Comparison of ENCODE assay signal across 8 cellular contexts in genomic region chr6:73180718-73181619, GRCh38. TPM values are rescaled to one million over a fixed set of nuclear protein-coding genes. Genes with fewer than 3 reads are reported as not detected.
DNase-seq lines count a peak whose midpoint lies in the region; ATAC-seq and TF ChIP-seq lines count a peak whose summit lies in the region.

No MANE protein-coding gene starts in this region.

- ATAC-seq in GM19328 (IDR thresholded peaks at IDR 0.05; ENCODE audit: unreplicated experiment) (peak; percentile 64), HG03196 (IDR thresholded peaks at IDR 0.05; ENCODE audit: unreplicated experiment) (peak; percentile 86), WTC11 (peak; percentile 84)

- POLR2A ChIA-PET in WTC11 (lab: Charles Lee): no interaction called here

- no peak overlapping the region for H3K27ac Mint-ChIP-seq in WTC11
- H3K27ac Mint-ChIP-seq in progenitor cell of endocrine pancreas: no peak overlapping the region

- H3K36me3 Mint-ChIP-seq in WTC11 (no peaks in the 10 kb centered on the region), progenitor cell of endocrine pancreas (ENCODE audit: insufficient read depth) (no peaks in the 10 kb centered on the region)

- H3K9me3 Mint-ChIP-seq in WTC11 (no peaks in the 10 kb centered on the region), progenitor cell of endocrine pancreas (ENCODE audit: low read depth) (no peaks in the 10 kb centered on the region)

- H3K4me3 Mint-ChIP-seq in WTC11: no peak overlapping the region
- no peak overlapping the region for H3K4me3 Mint-ChIP-seq in progenitor cell of endocrine pancreas (ENCODE audit: low read depth)

- H3K4me1 Mint-ChIP-seq in WTC11 (peaks cover 18% of the 10 kb centered on the region), progenitor cell of endocrine pancreas (ENCODE audit: low read depth) (no peaks in the 10 kb centered on the region)

- CTCF ChIA-PET in WTC11 (lab: Charles Lee): interaction anchor here (0.6 to 1.0 kb wide), 2 partner anchors 11 to 27 kb away, joined by 3 read pairs; no protein-coding TSS in a partner anchor

- H3K27me3 Mint-ChIP-seq in WTC11 (ENCODE audit: low read depth) (no peaks in the 10 kb centered on the region), progenitor cell of endocrine pancreas (peaks cover 13% of the 10 kb centered on the region)

- DNase-seq in DMS53 treated with DMSO at 0.1 percent for 48 hours (lab: John Stamatoyannopoulos, UW; ENCODE audit: unreplicated experiment): peak; percentile 93
- peak; percentile 60 for DNase-seq in NCI-H2227 (lab: John Stamatoyannopoulos, UW; ENCODE audit: unreplicated experiment)
- DNase-seq in WTC11 (ENCODE audit: low spot score): no peak
- peak; percentile 55 for DNase-seq in globus pallidus (ENCODE audit: low spot score)
- DNase-seq in progenitor cell of endocrine pancreas (ENCODE audit: low spot score, unreplicated experiment): no peak
- no peak for DNase-seq in activated CD4-positive, alpha-beta T cell treated with anti-CD3 and anti-CD28 coated beads for 48 hours

- TF ChIP-seq CTCF in WTC11 (IDR thresholded peaks at IDR 0.05) (peak; percentile 80), progenitor cell of endocrine pancreas (IDR thresholded peaks at IDR 0.05; ENCODE audit: unreplicated experiment) (peak; percentile 84)

TF ChIP-seq in WTC11, 78 proteins besides CTCF, POLR2A, EP300 and RAD21:
- TF ChIP-seq ZSCAN18 (CRISPR knock-in tag; IDR thresholded peaks at IDR 0.05) (no peak), ZMAT4 (CRISPR knock-in tag; IDR thresholded peaks at IDR 0.05) (no peak), IRF2 (CRISPR knock-in tag; IDR thresholded peaks at IDR 0.05; ENCODE audit: borderline replicate concordance, low read depth) (no peak), MAX (CRISPR knock-in tag; IDR thresholded peaks at IDR 0.05) (no peak), NFYB (CRISPR knock-in tag; conservative IDR thresholded peaks at IDR 0.05; ENCODE audit: low read depth) (no peak), IRF1 (CRISPR knock-in tag; IDR thresholded peaks at IDR 0.05) (no peak), ATF3 (CRISPR knock-in tag; conservative IDR thresholded peaks at IDR 0.05) (no peak), FOXJ3 (CRISPR knock-in tag; IDR thresholded peaks at IDR 0.05; ENCODE audit: borderline replicate concordance) (no peak), ZNF425 (CRISPR knock-in tag; conservative IDR thresholded peaks at IDR 0.05) (no peak), ATF1 (CRISPR knock-in tag; IDR thresholded peaks at IDR 0.05) (no peak), ZNF219 (CRISPR knock-in tag; IDR thresholded peaks at IDR 0.05; ENCODE audit: borderline replicate concordance) (no peak), ELF4 (CRISPR knock-in tag; IDR thresholded peaks at IDR 0.05; ENCODE audit: low read depth) (no peak), ETV6 (CRISPR knock-in tag; IDR thresholded peaks at IDR 0.05) (no peak), STAT6 (CRISPR knock-in tag; conservative IDR thresholded peaks at IDR 0.05; ENCODE audit: low read depth) (no peak), NFE2L1 (CRISPR knock-in tag; IDR thresholded peaks at IDR 0.05) (no peak), E2F1 (CRISPR knock-in tag; IDR thresholded peaks at IDR 0.05) (no peak), FOXP1 (CRISPR knock-in tag; IDR thresholded peaks at IDR 0.05; ENCODE audit: borderline replicate concordance) (no peak), ZNF423 (CRISPR knock-in tag; IDR thresholded peaks at IDR 0.05) (no peak), ZNF121 (CRISPR knock-in tag; IDR thresholded peaks at IDR 0.05) (no peak), SMAD3 (CRISPR knock-in tag; IDR thresholded peaks at IDR 0.05; ENCODE audit: borderline replicate concordance) (no peak)

RNA-seq across cellular contexts. Expression of gene KHDC1L, which starts 44.3 kb away (rescaled TPM):
- 0.28 TPM in 1 of 3 replicates, not detected in the others for total RNA-seq in WTC11 (2021)
- total RNA-seq in progenitor cell of endocrine pancreas: not detected in 2 replicates

Comparison
In these comparisons a context has a peak if more than half of its experiments do, and no peak if none do; other contexts are left out.
1. DNase-seq: peak in DMS53 treated with DMSO at 0.1 percent for 48 hours (single experiment), NCI-H2227 (single experiment) and globus pallidus (single experiment); none in WTC11 (single experiment), progenitor cell of endocrine pancreas (single experiment) and activated CD4-positive, alpha-beta T cell treated with anti-CD3 and anti-CD28 coated beads for 48 hours (single experiment).
2. Peak in every context shown above with its lines, with median percentiles within 50 percentile points of each other: ATAC-seq.